In the genomic region with DNA sequence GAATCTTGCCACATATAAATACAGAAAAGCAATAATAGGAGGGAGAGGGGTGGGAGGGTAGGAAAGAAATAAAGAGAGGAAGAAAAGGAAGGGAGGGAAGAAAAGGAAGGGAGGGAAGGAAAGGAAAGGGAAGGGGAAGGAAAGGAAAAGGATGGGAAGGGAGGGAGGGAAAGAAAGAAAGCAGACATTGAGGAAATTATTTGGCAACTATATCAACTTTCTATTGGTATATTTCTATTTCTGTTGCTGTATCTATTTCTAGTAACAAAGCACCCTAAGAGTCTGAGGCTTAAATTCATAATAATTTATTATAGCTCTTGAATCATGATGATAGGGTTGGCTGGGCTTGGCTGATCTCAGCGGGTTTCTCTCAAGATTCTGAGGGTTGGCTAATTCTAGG, we compare ENCODE assay signal across 30 cellular contexts.
"Had no signal": no experiment of that assay in that cellular context is flagged by ENCODE, and none has a peak within 500 bp of the region (broad histone marks: within the 10 kb centered on the region; RNA-seq: fewer than 3 reads in every experiment).

No MANE protein-coding gene starts in this region.

- H3K36me3 Mint-ChIP-seq: naive thymus-derived CD4-positive, alpha-beta T cell; neural progenitor cell; stimulated activated memory B cell treated with anti-CD40 and anti-IgM and Interleukin-4, amounts not matched to agents 10 μg/mL and 1 μg/mL and 100 μg/mL, for 72 hours had no signal

- DNase-seq: naive thymus-derived CD4-positive, alpha-beta T cell; natural killer cell; occipital lobe; ovary; posterior cingulate gyrus; psoas muscle; right cardiac atrium; spleen; stimulated activated CD4-positive, alpha-beta T cell treated with anti-CD3 and anti-CD28 coated beads, Interleukin-12 subunit alpha, Interleukin-12 subunit beta, amount 100 ng/mL, for 4 hours; stimulated activated CD4-positive, alpha-beta T cell treated with anti-CD3 and anti-CD28 coated beads, Interleukin-1b, Interleukin-23, amount 100 ng/mL, for 48 hours; stimulated activated CD4-positive, alpha-beta T cell treated with anti-CD3 and anti-CD28 coated beads, Interleukin-4, amount 100 ng/mL, for 1 hour; stimulated activated CD4-positive, alpha-beta T cell treated with anti-CD3 and anti-CD28 coated beads, Interleukin-4, amount 100 ng/mL, for 4 hours; stimulated activated CD8-positive, alpha-beta memory T cell treated with anti-CD3 and anti-CD28 coated beads, Interleukin-4, amount 100 ng/mL, for 48 hours; stimulated activated naive CD4-positive, alpha-beta T cell treated with Interleukin-2 at 50 U/mL for 16 hours; stomach; thyroid gland; trophoblast cell; upper lobe of right lung; uterus had no signal

- H3K4me1 ChIP-seq: neural progenitor cell, parathyroid adenoma, psoas muscle, spleen, stomach, thyroid gland, tibial nerve, upper lobe of right lung, uterus had no signal

- H3K4me3 Mint-ChIP-seq: naive thymus-derived CD4-positive, alpha-beta T cell; natural killer cell; nephron; neural progenitor cell; stimulated activated memory B cell treated with anti-CD40 and anti-IgM and Interleukin-4, amounts not matched to agents 10 μg/mL and 1 μg/mL and 100 μg/mL, for 72 hours; stimulated activated naive CD8-positive, alpha-beta T cell treated with anti-CD3 and anti-CD28 coated beads, Interleukin-15, Interleukin-2, amounts not matched to agents 100 ng/mL and 50 ng/mL, for 24 hours had no signal

- H3K9ac ChIP-seq: neural progenitor cell, parathyroid adenoma had no signal

- H3K27me3 Mint-ChIP-seq: naive thymus-derived CD4-positive, alpha-beta T cell; progenitor cell of endocrine pancreas; stimulated activated memory B cell treated with anti-CD40 and anti-IgM and Interleukin-4, amounts not matched to agents 10 μg/mL and 1 μg/mL and 100 μg/mL, for 72 hours; stimulated activated naive CD8-positive, alpha-beta T cell treated with anti-CD3 and anti-CD28 coated beads, Interleukin-15, Interleukin-2, amounts not matched to agents 100 ng/mL and 50 ng/mL, for 24 hours had no signal

- H3K4me1 Mint-ChIP-seq: naive thymus-derived CD4-positive, alpha-beta T cell; natural killer cell; nephron; neural progenitor cell; stimulated activated memory B cell treated with anti-CD40 and anti-IgM and Interleukin-4, amounts not matched to agents 10 μg/mL and 1 μg/mL and 100 μg/mL, for 72 hours had no signal

- H3K36me3 ChIP-seq: neural progenitor cell, ovary, spleen, stomach, thoracic aorta, thyroid gland, tibial nerve, upper lobe of right lung, uterus had no signal

- H3K27me3 ChIP-seq: neural progenitor cell, ovary, spleen, stomach, thyroid gland, tibial nerve, upper lobe of right lung, uterus had no signal

- H3K9me3 Mint-ChIP-seq: nephron; neural progenitor cell; stimulated activated memory B cell treated with anti-CD40 and anti-IgM and Interleukin-4, amounts not matched to agents 10 μg/mL and 1 μg/mL and 100 μg/mL, for 72 hours had no signal

- H3K4me3 ChIP-seq: neural progenitor cell, ovary, psoas muscle, skin epidermis, smooth muscle cell, spleen, stomach, thoracic aorta, thyroid gland, tibial nerve, upper lobe of right lung, uterus had no signal

- H2AFZ ChIP-seq: neural progenitor cell, parathyroid adenoma had no signal

- H3K79me2 ChIP-seq: parathyroid adenoma had no signal

- H3K27ac ChIP-seq: neural progenitor cell, ovary, parathyroid adenoma, psoas muscle, skin epidermis, spleen, stomach, thoracic aorta, thyroid gland, tibial nerve, upper lobe of right lung, uterus had no signal

- H3K27ac Mint-ChIP-seq: naive thymus-derived CD4-positive, alpha-beta T cell; natural killer cell; nephron; neural progenitor cell; progenitor cell of endocrine pancreas; stimulated activated memory B cell treated with anti-CD40 and anti-IgM and Interleukin-4, amounts not matched to agents 10 μg/mL and 1 μg/mL and 100 μg/mL, for 72 hours; stimulated activated naive CD8-positive, alpha-beta T cell treated with anti-CD3 and anti-CD28 coated beads, Interleukin-15, Interleukin-2, amounts not matched to agents 100 ng/mL and 50 ng/mL, for 24 hours had no signal

- ATAC-seq: naive thymus-derived CD4-positive, alpha-beta T cell; natural killer cell; psoas muscle; right cardiac atrium; sciatic nerve; stimulated activated memory B cell treated with anti-CD40 and anti-IgM and Interleukin-4, amounts not matched to agents 10 μg/mL and 1 μg/mL and 100 μg/mL, for 72 hours; upper lobe of right lung had no signal

- H3K4me2 ChIP-seq: neural progenitor cell, smooth muscle cell had no signal

- H3K9me3 ChIP-seq: ovary, psoas muscle, stomach, thoracic aorta, thyroid gland, tibial nerve, upper lobe of right lung, uterus had no signal
